15 cellular contexts compared by ENCODE assay signal in the genomic region with DNA sequence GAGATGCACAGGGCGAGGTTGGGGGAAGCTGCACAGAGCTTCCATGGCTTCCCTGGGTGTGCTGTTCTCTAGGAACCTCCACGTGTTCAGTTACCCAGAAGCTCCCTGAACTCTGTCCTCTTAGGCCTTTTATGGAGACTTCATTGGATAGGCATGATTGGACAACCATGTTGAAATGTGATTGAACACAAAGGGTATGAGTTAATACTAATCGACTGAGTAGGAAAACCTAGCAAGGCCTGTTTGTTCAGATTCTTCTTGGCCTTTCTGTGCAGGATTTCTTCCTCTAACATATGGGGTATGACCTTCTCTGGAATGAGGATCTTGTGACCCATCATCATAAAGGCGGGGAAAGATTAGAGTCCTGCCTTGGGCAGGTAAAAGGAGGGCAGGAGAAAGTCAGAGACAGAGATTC.
DNase-seq lines count a peak whose midpoint lies in the region; ATAC-seq and TF ChIP-seq lines count a peak whose summit lies in the region.
"Had no signal": no experiment of that assay in that cellular context is flagged by ENCODE, and none has a peak within 500 bp of the region (broad histone marks: within the 10 kb centered on the region; RNA-seq: fewer than 3 reads in every experiment).

No MANE protein-coding gene starts in this region.

- ATAC-seq in memory B cell (ENCODE audit: low read depth) = no peak

- no peaks in the 10 kb centered on the region for H3K27me3 ChIP-seq in breast epithelium
- no peaks in the 10 kb centered on the region for H3K27me3 ChIP-seq in mammary epithelial cell (ENCODE audit: insufficient read depth, low read length)
- H3K27me3 ChIP-seq: MG63 had no signal

- H3K4me2 ChIP-seq in mammary epithelial cell (ENCODE audit: insufficient read depth, low read depth, low read length) = no peak overlapping the region
- H3K4me2 ChIP-seq: SK-N-SH had no signal

- H3K36me3 ChIP-seq in breast epithelium (no peaks in the 10 kb centered on the region), mammary epithelial cell (ENCODE audit: insufficient read depth, low read length) (peaks cover 2% of the 10 kb centered on the region)
- H3K36me3 ChIP-seq: MG63 had no signal

- H3K27ac ChIP-seq in breast epithelium (peak overlapping the region; percentile 67 to 69), mammary epithelial cell (ENCODE audit: insufficient read depth, low read depth, low read length) (no peak overlapping the region), substantia nigra (ENCODE audit: low read depth, low read length, poor library complexity, severe bottlenecking) (peak overlapping the region; percentile 22)
- H3K27ac ChIP-seq: WERI-Rb-1 had no signal

- H3K9ac ChIP-seq in mammary epithelial cell (ENCODE audit: insufficient read depth, low read length) = no peak overlapping the region
- H3K9ac ChIP-seq: SK-N-SH had no signal

- H3K9me3 ChIP-seq in breast epithelium (no peaks in the 10 kb centered on the region), mammary epithelial cell (replicated peaks; ENCODE audit: insufficient read depth, low read length) (no peaks in the 10 kb centered on the region)
- H3K9me3 ChIP-seq: MG63, SK-N-SH had no signal

- POLR2A ChIA-PET in MCF 10A (lab: Yijun Ruan, JAX) = no interaction called here

- H3K4me3 ChIP-seq in breast epithelium = no peak overlapping the region
- no peak overlapping the region for H3K4me3 ChIP-seq in mammary epithelial cell (replicated peaks in 1 of 3; ENCODE audit: insufficient read depth in 1 of 3, low read depth in 2 of 3, low read length in 3 of 3)
- H3K4me3 ChIP-seq: MG63 had no signal

- H3K4me1 Mint-ChIP-seq in MCF 10A (ENCODE audit: insufficient read depth, unreplicated experiment) = no peaks in the 10 kb centered on the region
- H3K4me1 Mint-ChIP-seq in memory B cell = peaks cover 33% of the 10 kb centered on the region

- dilution Hi-C loops in mammary epithelial cell (cut with HindIII; ENCODE audit: low sequenced_read_pairs) = loop anchor here (5.0 kb wide), 1 partner anchor 58 kb away; no protein-coding TSS in a partner anchor

- intact Hi-C loops in breast epithelium (cut with DNase I; ENCODE audit: low total_unique reads) (no loop called here), MCF 10A (cut with micrococcal nuclease) (no loop called here), mammary epithelial cell (cut with micrococcal nuclease) (loop anchor here (5.0 kb wide), 1 partner anchor 73 kb away; the partner anchor contains the start of gene NUDT3)

- no peaks in the 10 kb centered on the region for H4K20me1 ChIP-seq in mammary epithelial cell (ENCODE audit: insufficient read depth, low read length)

- no peak for TF ChIP-seq POLR2A in breast epithelium (IDR thresholded peaks at IDR 0.05)

- no peak overlapping the region for H3K27ac Mint-ChIP-seq in MCF 10A (ENCODE audit: low read depth, unreplicated experiment)
- peak overlapping the region; percentile 55 for H3K27ac Mint-ChIP-seq in memory B cell

- CTCF ChIA-PET in MCF 10A (lab: Yijun Ruan, JAX) (no interaction called here), mammary epithelial cell (lab: Charles Lee; ENCODE audit: low non-redundant PET) (interaction anchor here (0.6 to 0.7 kb wide), 2 partner anchors 18 to 124 kb away, joined by 3 to 4 read pairs; no protein-coding TSS in a partner anchor)

- DNase-seq in breast epithelium (ENCODE audit: low spot score in 2 of 2) = no peak
- DNase-seq in MCF 10A (ENCODE audit: unreplicated experiment) = no peak
- DNase-seq in mammary epithelial cell = peak; percentile 40
- no peak for DNase-seq in memory B cell (ENCODE audit: low spot score in 2 of 2)
- DNase-seq in substantia nigra (lab: John Stamatoyannopoulos, UW) = no peak
- DNase-seq in NCI-H1930 (lab: John Stamatoyannopoulos, UW) = no peak
- DNase-seq in NCI-H774 (lab: John Stamatoyannopoulos, UW) = no peak
- no peak for DNase-seq in NK-92 treated with Interleukin-12 subunit alpha and Interleukin-12 subunit beta, amount 100 ng/mL, for 24 hours (lab: John Stamatoyannopoulos, UW)
- DNase-seq: dermis blood vessel endothelial cell, H9, immature natural killer cell, MG63, NCI-H2171, SK-N-SH, WERI-Rb-1 had no signal

- no TSS peak for BruUV-seq in MCF 10A (replicated peaks; lab: Mats Ljungman, UMichigan)
- no TSS peak for BruUV-seq in mammary epithelial cell (replicated peaks; lab: Mats Ljungman, UMichigan)

- 87% methylated on average over 4 of the region's 4 CpGs for WGBS in mammary epithelial cell (ENCODE audit: low coverage, missing lambda C conversion rate)

- H3K4me3 Mint-ChIP-seq in MCF 10A (ENCODE audit: unreplicated experiment) (no peak overlapping the region), memory B cell (no peak overlapping the region)
- H3K4me3 Mint-ChIP-seq: H9, immature natural killer cell had no signal

- H3K9me3 Mint-ChIP-seq in MCF 10A (ENCODE audit: unreplicated experiment) = no peaks in the 10 kb centered on the region
- H3K9me3 Mint-ChIP-seq in memory B cell = no peaks in the 10 kb centered on the region
- H3K9me3 Mint-ChIP-seq: H9, immature natural killer cell had no signal

- no peak overlapping the region for H2AFZ ChIP-seq in mammary epithelial cell (ENCODE audit: low read depth, low read length)

- no peaks in the 10 kb centered on the region for H3K27me3 Mint-ChIP-seq in MCF 10A (ENCODE audit: insufficient read depth, unreplicated experiment)
- no peaks in the 10 kb centered on the region for H3K27me3 Mint-ChIP-seq in memory B cell

- TF ChIP-seq CTCF in breast epithelium (IDR thresholded peaks at IDR 0.05) (no peak), MCF 10A (IDR thresholded peaks at IDR 0.05; ENCODE audit: unreplicated experiment) (no peak), mammary epithelial cell (conservative IDR thresholded peaks at IDR 0.05 in 1 of 2, IDR thresholded peaks at IDR 0.05 in 1 of 2; ENCODE audit: extremely low read depth in 1 of 2, insufficient read depth in 1 of 2, low read depth in 1 of 2, low read length in 2 of 2) (no peak)

- H3K36me3 Mint-ChIP-seq in MCF 10A (ENCODE audit: insufficient read depth, unreplicated experiment) = no peaks in the 10 kb centered on the region
- H3K36me3 Mint-ChIP-seq in memory B cell = peaks cover 7% of the 10 kb centered on the region

- in situ Hi-C loops in mammary epithelial cell (cut with MboI; ENCODE audit: low sequenced_read_pairs in 2 of 2) = no loop called here

- peaks cover 35% of the 10 kb centered on the region for H3K79me2 ChIP-seq in mammary epithelial cell (ENCODE audit: insufficient read depth, low read length)

- no peaks in the 10 kb centered on the region for H3K4me1 ChIP-seq in breast epithelium
- H3K4me1 ChIP-seq in mammary epithelial cell (ENCODE audit: insufficient read depth, low read length) = no peaks in the 10 kb centered on the region
